In the genomic region with DNA sequence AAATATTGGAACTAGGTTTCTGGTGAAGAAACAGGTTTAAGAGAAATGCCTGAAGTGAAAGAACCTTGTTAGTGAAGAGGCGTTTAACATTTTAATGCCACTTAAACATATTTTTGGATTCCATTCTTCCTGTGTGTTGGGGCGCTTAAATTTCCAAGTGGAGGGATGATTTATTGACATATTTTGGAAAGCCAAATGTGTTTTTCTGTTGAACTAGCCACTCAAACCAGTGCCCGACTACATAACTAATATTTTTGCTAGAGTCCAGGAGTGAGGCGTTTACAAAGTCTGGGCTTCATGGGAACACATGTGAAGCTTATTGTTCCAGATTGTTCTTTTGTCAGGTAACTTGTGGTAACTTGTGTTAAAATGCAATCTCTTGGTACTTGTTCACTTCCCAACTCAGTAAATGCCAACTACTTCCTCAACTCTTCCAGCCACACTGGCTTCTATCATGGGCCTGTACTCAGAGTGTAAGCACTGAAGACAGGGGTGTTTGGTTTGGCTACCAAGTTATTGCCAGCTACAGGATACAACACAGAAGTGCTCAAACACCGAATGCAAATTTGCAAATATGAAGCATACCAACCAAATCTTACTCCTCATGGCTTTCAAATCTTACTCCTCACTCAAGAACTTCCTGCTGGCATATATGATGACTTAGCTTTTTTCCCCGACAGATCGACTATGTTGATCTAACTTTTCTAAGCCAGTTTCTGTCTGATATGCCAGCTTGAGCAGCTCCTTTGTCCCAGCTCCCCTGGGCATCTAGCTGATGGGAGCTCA, we compare ENCODE assay signal across 8 cellular contexts. TPM values are rescaled to one million over a fixed set of nuclear protein-coding genes. Genes with fewer than 3 reads are reported as not detected.
DNase-seq lines count a peak whose midpoint lies in the region; ATAC-seq and TF ChIP-seq lines count a peak whose summit lies in the region.

No MANE protein-coding gene starts in this region.

- H3K36me3 Mint-ChIP-seq in activated CD4-positive, alpha-beta T cell treated with anti-CD3 and anti-CD28 coated beads, Interleukin-2, amount 10 ng/mL, durations not matched to agents 24 days and 14 days (ENCODE audit: low read depth), result peaks cover 92% of the 10 kb centered on the region

- no peak for TF ChIP-seq POLR2A in suprapubic skin (IDR thresholded peaks at IDR 0.05)

- H3K36me3 ChIP-seq in iPS-15b (ENCODE audit: control insufficient read depth, insufficient read depth, low read length), result peaks cover 60% of the 10 kb centered on the region
- peaks cover 62% of the 10 kb centered on the region for H3K36me3 ChIP-seq in suprapubic skin

- no peak overlapping the region for H3K27ac ChIP-seq in suprapubic skin

- H3K27ac Mint-ChIP-seq in activated CD4-positive, alpha-beta T cell treated with anti-CD3 and anti-CD28 coated beads, Interleukin-2, amount 10 ng/mL, durations not matched to agents 24 days and 14 days, result peak overlapping the region; percentile 99

- H3K4me3 Mint-ChIP-seq in activated CD4-positive, alpha-beta T cell treated with anti-CD3 and anti-CD28 coated beads, Interleukin-2, amount 10 ng/mL, durations not matched to agents 24 days and 14 days, result peak overlapping the region; percentile 99

- ATAC-seq in GM21390 (IDR thresholded peaks at IDR 0.05; ENCODE audit: unreplicated experiment), result no peak

- no peaks in the 10 kb centered on the region for H3K27me3 ChIP-seq in iPS-15b (ENCODE audit: control insufficient read depth, insufficient read depth, low read length)
- H3K27me3 ChIP-seq in suprapubic skin, result no peaks in the 10 kb centered on the region

- H3K4me3 ChIP-seq in WI38 (ENCODE audit: low read depth, low read length) (peak overlapping the region; percentile 75), iPS-15b (ENCODE audit: low read depth, low read length) (peak overlapping the region; percentile 91), suprapubic skin (peak overlapping the region; percentile 97)

- peaks cover 56% of the 10 kb centered on the region for H3K4me1 Mint-ChIP-seq in activated CD4-positive, alpha-beta T cell treated with anti-CD3 and anti-CD28 coated beads, Interleukin-2, amount 10 ng/mL, durations not matched to agents 24 days and 14 days

- H3K27me3 Mint-ChIP-seq in activated CD4-positive, alpha-beta T cell treated with anti-CD3 and anti-CD28 coated beads, Interleukin-2, amount 10 ng/mL, durations not matched to agents 24 days and 14 days, result no peaks in the 10 kb centered on the region

- no peaks in the 10 kb centered on the region for H3K9me3 ChIP-seq in iPS-15b (ENCODE audit: control insufficient read depth, insufficient read depth, low read length)
- no peaks in the 10 kb centered on the region for H3K9me3 ChIP-seq in suprapubic skin

- TF ChIP-seq CTCF in WI38 (IDR thresholded peaks at IDR 0.05; ENCODE audit: low read depth, low read length), result no peak
- no peak for TF ChIP-seq CTCF in suprapubic skin (IDR thresholded peaks at IDR 0.05)

- H3K4me1 ChIP-seq in iPS-15b (ENCODE audit: control insufficient read depth, insufficient read depth, low read length) (peaks cover 7% of the 10 kb centered on the region), suprapubic skin (peaks cover 62% of the 10 kb centered on the region)

- peak overlapping the region; percentile 100 for H3K9ac ChIP-seq in iPS-15b (ENCODE audit: low read depth, low read length)

- TF ChIP-seq EP300 in suprapubic skin (IDR thresholded peaks at IDR 0.05), result no peak

- H3K9me3 Mint-ChIP-seq in activated CD4-positive, alpha-beta T cell treated with anti-CD3 and anti-CD28 coated beads, Interleukin-2, amount 10 ng/mL, durations not matched to agents 24 days and 14 days, result peaks cover 35% of the 10 kb centered on the region

- 66% methylated on average over 7 of the region's 7 CpGs for WGBS in suprapubic skin

- intact Hi-C loops in activated CD4-positive, alpha-beta T cell treated with anti-CD3 and anti-CD28 coated beads, Interleukin-2, amount 10 ng/mL, durations not matched to agents 24 days and 14 days (cut with micrococcal nuclease), result loop anchor here (2.0 to 5.0 kb wide), 6 partner anchors 113 to 1652 kb away; partner anchors contain the start of genes ADNP, PTPN1 and UBE2V1

- DNase-seq in activated CD4-positive, alpha-beta T cell treated with anti-CD3 and anti-CD28 coated beads, Interleukin-2, amount 10 ng/mL, durations not matched to agents 24 days and 14 days, result no peak
- no peak for DNase-seq in activated CD4-positive, alpha-beta T cell treated with anti-CD3 and anti-CD28 coated beads, Interleukin-2, amount 50 U/mL, for 1 hour
- DNase-seq in suprapubic skin (ENCODE audit: low spot score in 2 of 2) (no peak), middle frontal gyrus (ENCODE audit: extremely low spot score, low spot score) (no peak)
- no peak for DNase-seq in stimulated activated CD4-positive, alpha-beta T cell treated with anti-CD3 and anti-CD28 coated beads, Interleukin-1b, Interleukin-23, amount 100 ng/mL, for 48 hours

RNA-seq across cellular contexts. Expression of gene ZNFX1, which starts 2.0 kb away (rescaled TPM):
- 61.2 and 61.5 TPM in 2 replicates for total RNA-seq in activated CD4-positive, alpha-beta T cell treated with anti-CD3 and anti-CD28 coated beads, Interleukin-2, amount 10 ng/mL, durations not matched to agents 24 days and 14 days
- total RNA-seq in suprapubic skin, result 10 to 100 TPM; 25.9 to 36.1 (median 33.2) TPM
